In the genomic region with DNA sequence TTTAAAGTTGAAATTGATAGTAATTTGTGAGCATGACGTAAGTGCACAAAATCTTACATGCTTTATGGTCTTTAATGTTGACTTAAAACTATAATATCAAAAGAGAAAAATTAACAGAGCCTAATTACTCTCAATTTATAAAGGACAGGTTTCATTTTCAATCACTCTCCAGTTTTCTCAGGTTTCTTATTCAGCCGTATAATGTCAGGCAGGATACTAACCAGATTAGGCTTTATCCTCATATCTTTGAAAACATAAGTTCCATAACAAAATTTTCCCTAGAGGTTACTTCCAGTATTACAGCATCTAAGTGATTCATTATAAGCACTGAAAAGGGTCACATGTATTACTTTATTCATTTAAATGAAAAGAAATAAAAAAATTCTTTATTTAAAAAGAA, we compare ENCODE assay signal across 19 cellular contexts.
A peak's percentile ranks its signal among the peaks of the same experiment; 100 is the strongest.
DNase-seq lines count a peak whose midpoint lies in the region; FAIRE-seq and TF ChIP-seq lines count a peak whose summit lies in the region.
"Had no signal": no experiment of that assay in that cellular context is flagged by ENCODE, and none has a peak within 500 bp of the region (broad histone marks: within the 10 kb centered on the region; RNA-seq: fewer than 3 reads in every experiment).

No MANE protein-coding gene starts in this region.

- H3K27me3 ChIP-seq in BE2C (no peaks in the 10 kb centered on the region), endodermal cell (ENCODE audit: control insufficient read depth, insufficient read depth, low read length, poor library complexity, severe bottlenecking) (no peaks in the 10 kb centered on the region), neural progenitor cell (no peaks in the 10 kb centered on the region)
- H3K27me3 ChIP-seq: SJCRH30 had no signal

- no peaks in the 10 kb centered on the region for H3F3A ChIP-seq in neural progenitor cell (ENCODE audit: low read depth)

- no peaks in the 10 kb centered on the region for H4K20me1 ChIP-seq in neural progenitor cell (ENCODE audit: low read depth)

- WGBS in endodermal cell (ENCODE audit: insufficient coverage in 1 of 2, insufficient read length in 1 of 2), 2 experiments: 98 to 100% methylated on average over 1 of the region's 2 CpGs

- H3K27ac Mint-ChIP-seq in endodermal cell (no peak overlapping the region), neural progenitor cell (no peak overlapping the region)

- H3K9me3 Mint-ChIP-seq in endodermal cell (no peaks in the 10 kb centered on the region), neural progenitor cell (no peaks in the 10 kb centered on the region)

- H2AFZ ChIP-seq in neural progenitor cell (replicated peaks): no peak overlapping the region

- H3K4me1 Mint-ChIP-seq in endodermal cell (peaks cover 7% of the 10 kb centered on the region), neural progenitor cell (peaks cover 5% of the 10 kb centered on the region)

- H3K79me2 ChIP-seq in neural progenitor cell (ENCODE audit: low read depth): no peaks in the 10 kb centered on the region

- no peaks in the 10 kb centered on the region for H3K27me3 Mint-ChIP-seq in endodermal cell (ENCODE audit: insufficient read depth)
- H3K27me3 Mint-ChIP-seq in neural progenitor cell (ENCODE audit: insufficient read depth, low read depth): no peaks in the 10 kb centered on the region

- H3K9ac ChIP-seq in endodermal cell (ENCODE audit: extremely low read depth, low read length, poor library complexity, severe bottlenecking): no peak overlapping the region
- H3K9ac ChIP-seq in neural progenitor cell: no peak overlapping the region

- H3K36me3 Mint-ChIP-seq in endodermal cell (ENCODE audit: low read depth) (no peaks in the 10 kb centered on the region), neural progenitor cell (no peaks in the 10 kb centered on the region)

- no peak overlapping the region for H3K4me3 ChIP-seq in BE2C (ENCODE audit: low read depth, low read length)
- no peak overlapping the region for H3K4me3 ChIP-seq in endodermal cell (ENCODE audit: low read length)
- no peak overlapping the region for H3K4me3 ChIP-seq in neural progenitor cell
- H3K4me3 ChIP-seq: SJCRH30 had no signal

- no peaks in the 10 kb centered on the region for H3K36me3 ChIP-seq in BE2C
- H3K36me3 ChIP-seq in endodermal cell (ENCODE audit: control insufficient read depth, insufficient read depth, low read length): no peaks in the 10 kb centered on the region
- no peaks in the 10 kb centered on the region for H3K36me3 ChIP-seq in neural progenitor cell
- H3K36me3 ChIP-seq: SJCRH30 had no signal

- DNase-seq in BE2C: no peak
- DNase-seq in NAMALWA (ENCODE audit: low spot score): peak; percentile 3
- DNase-seq in endodermal cell: no peak
- no peak for DNase-seq in neural progenitor cell (ENCODE audit: low spot score)
- no peak for DNase-seq in cerebellar nuclear complex (lab: John Stamatoyannopoulos, UW)
- no peak for DNase-seq in HTR-8/SVneo (ENCODE audit: insufficient read length, low spot score)
- DNase-seq in activated T-cell treated with anti-CD3 and anti-CD28 coated beads for 4 hours: no peak
- DNase-seq in NCI-H2196 treated with DMSO at 0.1 percent for 48 hours (lab: John Stamatoyannopoulos, UW; ENCODE audit: unreplicated experiment): no peak
- DNase-seq: ACHN, DMS79 treated with DMSO at 0.1 percent for 48 hours, IMR-90, NCI-H1694 treated with DMSO at 0.1 percent for 48 hours, NCI-H510A, NCI-H774, SJCRH30, SW 1271 had no signal

- TF ChIP-seq CTCF in BE2C (IDR thresholded peaks at IDR 0.05; ENCODE audit: low read depth, low read length) (peak; percentile 19), endodermal cell (conservative IDR thresholded peaks at IDR 0.05) (peak; percentile 65), neural progenitor cell (IDR thresholded peaks at IDR 0.05) (peak; percentile 23)

- H3K9me3 ChIP-seq in BE2C (no peaks in the 10 kb centered on the region), endodermal cell (ENCODE audit: control insufficient read depth, low read length) (no peaks in the 10 kb centered on the region), neural progenitor cell (ENCODE audit: low read depth) (no peaks in the 10 kb centered on the region)
- H3K9me3 ChIP-seq: SJCRH30 had no signal

- H3K4me3 Mint-ChIP-seq in endodermal cell: no peak overlapping the region
- H3K4me3 Mint-ChIP-seq in neural progenitor cell: no peak overlapping the region

- H3K27ac ChIP-seq in endodermal cell (ENCODE audit: low read depth, low read length) (no peak overlapping the region), neural progenitor cell (no peak overlapping the region)
- H3K27ac ChIP-seq: C4-2B, SJCRH30 had no signal

- no peaks in the 10 kb centered on the region for H3K4me1 ChIP-seq in BE2C
- no peaks in the 10 kb centered on the region for H3K4me1 ChIP-seq in endodermal cell (ENCODE audit: control insufficient read depth, insufficient read depth, low read length)
- no peaks in the 10 kb centered on the region for H3K4me1 ChIP-seq in neural progenitor cell
- H3K4me1 ChIP-seq: SJCRH30 had no signal

- no peak overlapping the region for H3K4me2 ChIP-seq in neural progenitor cell

- no peak for FAIRE-seq in HTR-8/SVneo (lab: Jason Lieb, UNC)
- FAIRE-seq: D721Med, H54 had no signal
